ENCODE assay signal across 1 cellular context in the genomic region with DNA sequence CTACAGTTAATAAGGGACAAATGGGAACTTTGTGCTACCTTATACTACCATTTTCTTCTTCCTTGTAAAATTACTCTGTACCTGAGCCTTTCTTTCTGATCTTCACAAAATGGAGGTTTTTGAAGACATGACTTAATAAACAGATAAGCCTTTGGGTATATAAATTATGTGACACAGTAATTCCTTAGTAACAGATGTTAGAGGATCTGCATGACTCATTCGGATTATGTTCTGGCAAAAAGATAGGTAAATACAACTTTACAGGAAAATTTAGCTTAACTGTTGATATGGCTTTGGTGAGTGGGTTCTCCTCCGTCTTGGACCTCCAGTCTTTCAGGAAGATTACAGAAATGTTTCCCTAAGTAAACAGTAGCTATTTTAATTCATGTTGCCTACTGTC.
TF ChIP-seq lines count a peak whose summit lies in the region.

No MANE protein-coding gene starts in this region.

TF ChIP-seq in WTC11, 78 proteins besides CTCF, POLR2A, EP300 and RAD21 (continued from another document):
- TF ChIP-seq, protein P1, sequence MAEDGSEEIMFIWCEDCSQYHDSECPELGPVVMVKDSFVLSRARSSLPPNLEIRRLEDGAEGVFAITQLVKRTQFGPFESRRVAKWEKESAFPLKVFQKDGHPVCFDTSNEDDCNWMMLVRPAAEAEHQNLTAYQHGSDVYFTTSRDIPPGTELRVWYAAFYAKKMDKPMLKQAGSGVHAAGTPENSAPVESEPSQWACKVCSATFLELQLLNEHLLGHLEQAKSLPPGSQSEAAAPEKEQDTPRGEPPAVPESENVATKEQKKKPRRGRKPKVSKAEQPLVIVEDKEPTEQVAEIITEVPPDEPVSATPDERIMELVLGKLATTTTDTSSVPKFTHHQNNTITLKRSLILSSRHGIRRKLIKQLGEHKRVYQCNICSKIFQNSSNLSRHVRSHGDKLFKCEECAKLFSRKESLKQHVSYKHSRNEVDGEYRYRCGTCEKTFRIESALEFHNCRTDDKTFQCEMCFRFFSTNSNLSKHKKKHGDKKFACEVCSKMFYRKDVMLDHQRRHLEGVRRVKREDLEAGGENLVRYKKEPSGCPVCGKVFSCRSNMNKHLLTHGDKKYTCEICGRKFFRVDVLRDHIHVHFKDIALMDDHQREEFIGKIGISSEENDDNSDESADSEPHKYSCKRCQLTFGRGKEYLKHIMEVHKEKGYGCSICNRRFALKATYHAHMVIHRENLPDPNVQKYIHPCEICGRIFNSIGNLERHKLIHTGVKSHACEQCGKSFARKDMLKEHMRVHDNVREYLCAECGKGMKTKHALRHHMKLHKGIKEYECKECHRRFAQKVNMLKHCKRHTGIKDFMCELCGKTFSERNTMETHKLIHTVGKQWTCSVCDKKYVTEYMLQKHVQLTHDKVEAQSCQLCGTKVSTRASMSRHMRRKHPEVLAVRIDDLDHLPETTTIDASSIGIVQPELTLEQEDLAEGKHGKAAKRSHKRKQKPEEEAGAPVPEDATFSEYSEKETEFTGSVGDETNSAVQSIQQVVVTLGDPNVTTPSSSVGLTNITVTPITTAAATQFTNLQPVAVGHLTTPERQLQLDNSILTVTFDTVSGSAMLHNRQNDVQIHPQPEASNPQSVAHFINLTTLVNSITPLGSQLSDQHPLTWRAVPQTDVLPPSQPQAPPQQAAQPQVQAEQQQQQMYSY (CRISPR knock-in tag; IDR thresholded peaks at IDR 0.05), result no peak
- TF ChIP-seq, protein P2, sequence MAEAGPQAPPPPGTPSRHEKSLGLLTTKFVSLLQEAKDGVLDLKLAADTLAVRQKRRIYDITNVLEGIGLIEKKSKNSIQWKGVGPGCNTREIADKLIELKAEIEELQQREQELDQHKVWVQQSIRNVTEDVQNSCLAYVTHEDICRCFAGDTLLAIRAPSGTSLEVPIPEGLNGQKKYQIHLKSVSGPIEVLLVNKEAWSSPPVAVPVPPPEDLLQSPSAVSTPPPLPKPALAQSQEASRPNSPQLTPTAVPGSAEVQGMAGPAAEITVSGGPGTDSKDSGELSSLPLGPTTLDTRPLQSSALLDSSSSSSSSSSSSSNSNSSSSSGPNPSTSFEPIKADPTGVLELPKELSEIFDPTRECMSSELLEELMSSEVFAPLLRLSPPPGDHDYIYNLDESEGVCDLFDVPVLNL (CRISPR knock-in tag; IDR thresholded peaks at IDR 0.05; ENCODE audit: borderline replicate concordance, low read depth), result no peak
- TF ChIP-seq, protein P3, sequence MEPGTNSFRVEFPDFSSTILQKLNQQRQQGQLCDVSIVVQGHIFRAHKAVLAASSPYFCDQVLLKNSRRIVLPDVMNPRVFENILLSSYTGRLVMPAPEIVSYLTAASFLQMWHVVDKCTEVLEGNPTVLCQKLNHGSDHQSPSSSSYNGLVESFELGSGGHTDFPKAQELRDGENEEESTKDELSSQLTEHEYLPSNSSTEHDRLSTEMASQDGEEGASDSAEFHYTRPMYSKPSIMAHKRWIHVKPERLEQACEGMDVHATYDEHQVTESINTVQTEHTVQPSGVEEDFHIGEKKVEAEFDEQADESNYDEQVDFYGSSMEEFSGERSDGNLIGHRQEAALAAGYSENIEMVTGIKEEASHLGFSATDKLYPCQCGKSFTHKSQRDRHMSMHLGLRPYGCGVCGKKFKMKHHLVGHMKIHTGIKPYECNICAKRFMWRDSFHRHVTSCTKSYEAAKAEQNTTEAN (CRISPR knock-in tag; IDR thresholded peaks at IDR 0.05), result no peak
- no peak for TF ChIP-seq TCF7 (CRISPR knock-in tag; IDR thresholded peaks at IDR 0.05; ENCODE audit: low read depth)
- no peak for TF ChIP-seq SOX15 (CRISPR knock-in tag; IDR thresholded peaks at IDR 0.05)
